ENCODE assay signal across 17 cellular contexts in genomic region chr4:19025031-19025430, GRCh38.
"Had no signal": no experiment of that assay in that cellular context is flagged by ENCODE, and none has a peak within 500 bp of the region (broad histone marks: within the 10 kb centered on the region; RNA-seq: fewer than 3 reads in every experiment).

No MANE protein-coding gene starts in this region.

- H3K9me3 ChIP-seq: esophagus squamous epithelium, ovary, sigmoid colon, upper lobe of left lung had no signal

- H3K27ac Mint-ChIP-seq: activated B cell treated with CpG ODN at 0.5 μM for 24 hours; activated CD8-positive, alpha-beta T cell treated with anti-CD3 and anti-CD28 coated beads for 36 hours; stimulated activated naive CD8-positive, alpha-beta T cell treated with anti-CD3 and anti-CD28 coated beads, Interleukin-15, amount 100 ng/mL, for 72 hours; T-helper 2 cell treated with Interferon-gamma antibody and Interleukin-4, amounts not matched to agents 5 μg/mL and 100 μg/mL, for 36 hours had no signal

- H3K36me3 ChIP-seq: esophagus squamous epithelium, ovary, sigmoid colon, upper lobe of left lung had no signal

- H3K4me3 ChIP-seq: coronary artery, esophagus squamous epithelium, ovary, sigmoid colon, upper lobe of left lung had no signal

- H3K27ac ChIP-seq: coronary artery, esophagus squamous epithelium, ovary, sigmoid colon, upper lobe of left lung had no signal

- H3K9me3 Mint-ChIP-seq: activated B cell treated with CpG ODN at 0.5 μM for 24 hours had no signal

- H3K27me3 Mint-ChIP-seq: activated B cell treated with CpG ODN at 0.5 μM for 24 hours; activated CD8-positive, alpha-beta T cell treated with anti-CD3 and anti-CD28 coated beads for 36 hours; stimulated activated naive CD8-positive, alpha-beta T cell treated with anti-CD3 and anti-CD28 coated beads, Interleukin-15, amount 100 ng/mL, for 72 hours had no signal

- H3K27me3 ChIP-seq: esophagus squamous epithelium, ovary, sigmoid colon, upper lobe of left lung had no signal

- H3K4me3 Mint-ChIP-seq: activated B cell treated with CpG ODN at 0.5 μM for 24 hours; activated CD8-positive, alpha-beta T cell treated with anti-CD3 and anti-CD28 coated beads for 36 hours; activated T-cell treated with anti-CD3 and anti-CD28 coated beads, Interleukin-2, amount 50 U/mL, for 4 hours; neural crest cell; stimulated activated naive CD8-positive, alpha-beta T cell treated with anti-CD3 and anti-CD28 coated beads, Interleukin-15, amount 100 ng/mL, for 72 hours; T-helper 2 cell treated with Interferon-gamma antibody and Interleukin-4, amounts not matched to agents 5 μg/mL and 100 μg/mL, for 36 hours had no signal

- H3K4me1 ChIP-seq: esophagus squamous epithelium had no signal

- ATAC-seq: activated CD8-positive, alpha-beta T cell treated with anti-CD3 and anti-CD28 coated beads for 36 hours; activated T-cell treated with anti-CD3 and anti-CD28 coated beads, Interleukin-2, amount 50 U/mL, for 4 hours; stimulated activated naive CD8-positive, alpha-beta T cell treated with anti-CD3 and anti-CD28 coated beads, Interleukin-15, amount 100 ng/mL, for 72 hours had no signal

- DNase-seq: activated B cell treated with CpG ODN at 0.5 μM for 24 hours; activated CD4-positive, alpha-beta T cell treated with anti-CD3 and anti-CD28 coated beads for 48 hours; activated CD8-positive, alpha-beta T cell treated with anti-CD3 and anti-CD28 coated beads for 36 hours; activated effector memory CD4-positive, alpha-beta T cell treated with Interleukin-2 at 50 U/mL for 16 hours; activated naive CD4-positive, alpha-beta T cell treated with anti-CD3 and anti-CD28 coated beads, Interleukin-2, amount 50 U/mL, for 16 hours; activated T-cell treated with anti-CD3 and anti-CD28 coated beads, Interleukin-2, amount 50 U/mL, for 4 hours; central memory CD4-positive, alpha-beta T cell; effector CD4-positive, alpha-beta T cell; esophagus squamous epithelium; ovary; sigmoid colon; stimulated activated CD4-positive, alpha-beta T cell treated with anti-CD3 and anti-CD28 coated beads, Interleukin-1b, Interleukin-23, amount 100 ng/mL, for 48 hours; stimulated activated naive CD8-positive, alpha-beta T cell treated with anti-CD3 and anti-CD28 coated beads, Interleukin-15, amount 100 ng/mL, for 72 hours; upper lobe of left lung had no signal

- H3K4me1 Mint-ChIP-seq: activated B cell treated with CpG ODN at 0.5 μM for 24 hours; stimulated activated naive CD8-positive, alpha-beta T cell treated with anti-CD3 and anti-CD28 coated beads, Interleukin-15, amount 100 ng/mL, for 72 hours had no signal
